ENCODE assay signal across 19 cellular contexts in genomic region chr14:98136019-98136418, GRCh38.
A peak's percentile ranks its signal among the peaks of the same experiment; 100 is the strongest.
DNase-seq lines count a peak whose midpoint lies in the region; ATAC-seq, FAIRE-seq and TF ChIP-seq lines count a peak whose summit lies in the region.
"Had no signal": no experiment of that assay in that cellular context is flagged by ENCODE, and none has a peak within 500 bp of the region (broad histone marks: within the 10 kb centered on the region; RNA-seq: fewer than 3 reads in every experiment).

No MANE protein-coding gene starts in this region.

- H2AFZ ChIP-seq in PC-9: no peak overlapping the region

- no TSS peak for BruUV-seq in PC-9 (replicated peaks; lab: Mats Ljungman, UMichigan)

- H3K27ac Mint-ChIP-seq in naive thymus-derived CD4-positive, alpha-beta T cell: peak overlapping the region; percentile 90 to 99 (median 96)
- H3K27ac Mint-ChIP-seq: naive B cell; stimulated activated memory B cell treated with anti-CD40 and anti-IgM and Interleukin-4, amounts not matched to agents 10 μg/mL and 1 μg/mL and 100 μg/mL, for 72 hours had no signal

- peaks cover 0 to 8% (median 2%) of the 10 kb centered on the region in 5 donors for H3K36me3 Mint-ChIP-seq in naive thymus-derived CD4-positive, alpha-beta T cell
- H3K36me3 Mint-ChIP-seq: naive B cell; stimulated activated memory B cell treated with anti-CD40 and anti-IgM and Interleukin-4, amounts not matched to agents 10 μg/mL and 1 μg/mL and 100 μg/mL, for 72 hours had no signal

- peak overlapping the region; percentile 78 for H3K27ac ChIP-seq in naive thymus-derived CD4-positive, alpha-beta T cell (ENCODE audit: low read depth, low read length)
- H3K27ac ChIP-seq in PC-9: no peak overlapping the region
- H3K27ac ChIP-seq: coronary artery had no signal

- DNase-seq in COR-L47 (lab: John Stamatoyannopoulos, UW) (peak; percentile 73), NCI-H2107 (lab: John Stamatoyannopoulos, UW) (peak; percentile 67), GM12892 (ENCODE audit: insufficient read length) (no peak), PC-9 (no peak)
- peak; percentile 63 for DNase-seq in activated CD8-positive, alpha-beta memory T cell treated with anti-CD3 and anti-CD28 coated beads, Interleukin-2, amount 50 U/mL, for 48 hours
- peak in 7 of 9 donors; percentile 44 to 68 (median 57) for DNase-seq in naive thymus-derived CD4-positive, alpha-beta T cell
- DNase-seq: amniotic stem cell, GDM1, GOT3, hippocampal formation, naive B cell, NCI-H1048, NCI-H510A treated with DMSO at 0.1 percent for 48 hours, SW 1271 had no signal

- H3F3A ChIP-seq in PC-9 (ENCODE audit: insufficient read depth, low read depth): no peaks in the 10 kb centered on the region

- no peak for FAIRE-seq in GM12892 (lab: Jason Lieb, UNC)

- CTCF ChIA-PET in naive thymus-derived CD4-positive, alpha-beta T cell (lab: Charles Lee): interaction anchor here (0.5 to 16.0 kb wide), 16 partner anchors 33 to 1174 kb away, joined by 3 to 279 read pairs (median 4); partner anchors contain the start of gene BCL11B
- CTCF ChIA-PET in PC-9 (lab: Charles Lee): no interaction called here

- peak overlapping the region; percentile 81 to 99 (median 93) for H3K4me3 Mint-ChIP-seq in naive thymus-derived CD4-positive, alpha-beta T cell
- H3K4me3 Mint-ChIP-seq: stimulated activated memory B cell treated with anti-CD40 and anti-IgM and Interleukin-4, amounts not matched to agents 10 μg/mL and 1 μg/mL and 100 μg/mL, for 72 hours had no signal

- H3K9me3 Mint-ChIP-seq in naive thymus-derived CD4-positive, alpha-beta T cell: peaks cover 0 to 4% (median 0%) of the 10 kb centered on the region in 11 donors

- no peak overlapping the region for H3K4me2 ChIP-seq in PC-9

- peak; percentile 58 for ATAC-seq in naive thymus-derived CD4-positive, alpha-beta T cell
- ATAC-seq in GM19328 (IDR thresholded peaks at IDR 0.05; ENCODE audit: unreplicated experiment): no peak
- ATAC-seq: left lobe of liver; Panc1; stimulated activated memory B cell treated with anti-CD40 and anti-IgM and Interleukin-4, amounts not matched to agents 10 μg/mL and 1 μg/mL and 100 μg/mL, for 72 hours had no signal

- H3K36me3 ChIP-seq in naive thymus-derived CD4-positive, alpha-beta T cell (ENCODE audit: control insufficient read depth in 2 of 3, insufficient read depth in 3 of 3, low read length in 3 of 3): no peaks in the 10 kb centered on the region
- no peaks in the 10 kb centered on the region for H3K36me3 ChIP-seq in PC-9 (ENCODE audit: low read depth)

- H3K27me3 Mint-ChIP-seq in naive thymus-derived CD4-positive, alpha-beta T cell: no peaks in the 10 kb centered on the region
- H3K27me3 Mint-ChIP-seq: stimulated activated memory B cell treated with anti-CD40 and anti-IgM and Interleukin-4, amounts not matched to agents 10 μg/mL and 1 μg/mL and 100 μg/mL, for 72 hours had no signal

- no peaks in the 10 kb centered on the region for H4K20me1 ChIP-seq in PC-9 (ENCODE audit: insufficient read depth)

- peaks cover 50 to 52% of the 10 kb centered on the region in 2 donors for H3K4me1 ChIP-seq in naive thymus-derived CD4-positive, alpha-beta T cell (ENCODE audit: control insufficient read depth in 2 of 2, insufficient read depth in 2 of 2, low read length in 2 of 2)
- no peaks in the 10 kb centered on the region for H3K4me1 ChIP-seq in PC-9 (replicated peaks; ENCODE audit: insufficient read depth)

- no peaks in the 10 kb centered on the region for H3K27me3 ChIP-seq in naive thymus-derived CD4-positive, alpha-beta T cell (ENCODE audit: control insufficient read depth in 2 of 2, insufficient read depth in 2 of 2, low read length in 2 of 2)
- 0 out of 2 replicates have a peak, but pooled peaks cover 4% of the 10 kb centered on the region for H3K27me3 ChIP-seq in PC-9 (ENCODE audit: insufficient read depth, low read depth)

- H3K9me2 ChIP-seq in PC-9 (ENCODE audit: insufficient read depth): no peaks in the 10 kb centered on the region

- H3K79me2 ChIP-seq in PC-9 (ENCODE audit: low read depth): no peaks in the 10 kb centered on the region

- peaks cover 56 to 97% (median 85%) of the 10 kb centered on the region in 7 donors for H3K4me1 Mint-ChIP-seq in naive thymus-derived CD4-positive, alpha-beta T cell
- H3K4me1 Mint-ChIP-seq: naive B cell; stimulated activated memory B cell treated with anti-CD40 and anti-IgM and Interleukin-4, amounts not matched to agents 10 μg/mL and 1 μg/mL and 100 μg/mL, for 72 hours had no signal

- no peak for TF ChIP-seq POLR2A in GM12892 (IDR thresholded peaks at IDR 0.05; ENCODE audit: low read depth, low read length)

- POLR2A ChIA-PET in naive thymus-derived CD4-positive, alpha-beta T cell (lab: Charles Lee): interaction anchor here (0.6 to 17.8 kb wide), 28 partner anchors 29 to 1140 kb away, joined by 3 to 501 read pairs (median 5); partner anchors contain the start of gene BCL11B
- POLR2A ChIA-PET in PC-9 (lab: Charles Lee; ENCODE audit: unreplicated experiment): no interaction called here

- peak overlapping the region; percentile 52 for H3K4me3 ChIP-seq in naive thymus-derived CD4-positive, alpha-beta T cell (ENCODE audit: low read length)
- H3K4me3 ChIP-seq in PC-9: no peak overlapping the region
- H3K4me3 ChIP-seq: coronary artery had no signal

- TF ChIP-seq CTCF in PC-9 (conservative IDR thresholded peaks at IDR 0.05): no peak

- H3K9me3 ChIP-seq in naive thymus-derived CD4-positive, alpha-beta T cell (ENCODE audit: control insufficient read depth in 2 of 3, low read length in 3 of 3): no peaks in the 10 kb centered on the region
- no peaks in the 10 kb centered on the region for H3K9me3 ChIP-seq in PC-9 (ENCODE audit: insufficient read depth, low read depth)

- intact Hi-C loops in naive thymus-derived CD4-positive, alpha-beta T cell (cut with micrococcal nuclease): loop anchor here (1.0 to 10.0 kb wide), 15 partner anchors 142 to 1056 kb away; no protein-coding TSS in a partner anchor
- intact Hi-C loops in PC-9 (cut with micrococcal nuclease; ENCODE audit: unreplicated experiment): no loop called here

Comparison
In these comparisons a context has a peak if more than half of its experiments do, and no peak if none do; other contexts are left out.
1. DNase-seq: peak in COR-L47 (single experiment), NCI-H2107 (single experiment), activated CD8-positive, alpha-beta memory T cell treated with anti-CD3 and anti-CD28 coated beads, Interleukin-2, amount 50 U/mL, for 48 hours (single experiment) and naive thymus-derived CD4-positive, alpha-beta T cell (7 of 9); none in GM12892 (single experiment) and PC-9 (0 of 2).